In the genomic region with DNA sequence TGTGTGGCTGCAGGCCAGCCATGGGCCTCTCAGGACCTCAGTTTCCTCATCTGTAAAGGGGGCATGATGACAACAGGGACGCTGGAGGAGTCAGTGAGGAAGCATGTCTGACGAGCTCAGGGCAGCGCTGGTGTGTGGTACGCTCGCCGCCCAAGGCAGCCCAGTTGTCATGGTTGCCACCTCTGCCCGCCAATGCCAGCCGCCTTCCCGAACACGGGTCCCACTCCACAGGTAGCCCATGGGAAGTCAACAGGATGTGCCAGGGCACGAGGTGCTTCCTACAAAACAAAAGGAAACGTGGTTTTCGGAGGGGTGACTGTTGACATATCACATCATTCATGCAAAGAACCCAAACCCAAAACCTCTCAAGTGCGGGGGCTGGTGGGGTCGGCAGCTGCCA, we compare ENCODE assay signal across 2 cellular contexts.
TF ChIP-seq lines count a peak whose summit lies in the region.

No MANE protein-coding gene starts in this region.

TF ChIP-seq in HepG2, 621 proteins besides CTCF, POLR2A, EP300 and RAD21:
- TF ChIP-seq, protein P1, sequence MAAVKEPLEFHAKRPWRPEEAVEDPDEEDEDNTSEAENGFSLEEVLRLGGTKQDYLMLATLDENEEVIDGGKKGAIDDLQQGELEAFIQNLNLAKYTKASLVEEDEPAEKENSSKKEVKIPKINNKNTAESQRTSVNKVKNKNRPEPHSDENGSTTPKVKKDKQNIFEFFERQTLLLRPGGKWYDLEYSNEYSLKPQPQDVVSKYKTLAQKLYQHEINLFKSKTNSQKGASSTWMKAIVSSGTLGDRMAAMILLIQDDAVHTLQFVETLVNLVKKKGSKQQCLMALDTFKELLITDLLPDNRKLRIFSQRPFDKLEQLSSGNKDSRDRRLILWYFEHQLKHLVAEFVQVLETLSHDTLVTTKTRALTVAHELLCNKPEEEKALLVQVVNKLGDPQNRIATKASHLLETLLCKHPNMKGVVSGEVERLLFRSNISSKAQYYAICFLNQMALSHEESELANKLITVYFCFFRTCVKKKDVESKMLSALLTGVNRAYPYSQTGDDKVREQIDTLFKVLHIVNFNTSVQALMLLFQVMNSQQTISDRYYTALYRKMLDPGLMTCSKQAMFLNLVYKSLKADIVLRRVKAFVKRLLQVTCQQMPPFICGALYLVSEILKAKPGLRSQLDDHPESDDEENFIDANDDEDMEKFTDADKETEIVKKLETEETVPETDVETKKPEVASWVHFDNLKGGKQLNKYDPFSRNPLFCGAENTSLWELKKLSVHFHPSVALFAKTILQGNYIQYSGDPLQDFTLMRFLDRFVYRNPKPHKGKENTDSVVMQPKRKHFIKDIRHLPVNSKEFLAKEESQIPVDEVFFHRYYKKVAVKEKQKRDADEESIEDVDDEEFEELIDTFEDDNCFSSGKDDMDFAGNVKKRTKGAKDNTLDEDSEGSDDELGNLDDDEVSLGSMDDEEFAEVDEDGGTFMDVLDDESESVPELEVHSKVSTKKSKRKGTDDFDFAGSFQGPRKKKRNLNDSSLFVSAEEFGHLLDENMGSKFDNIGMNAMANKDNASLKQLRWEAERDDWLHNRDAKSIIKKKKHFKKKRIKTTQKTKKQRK (IDR thresholded peaks at IDR 0.05; ENCODE audit: low read length), result no peak
- TF ChIP-seq HNRNPL (IDR thresholded peaks at IDR 0.05; ENCODE audit: low read depth, low read length), result 0 out of 2 replicates have a peak, but pooled peaks have one; percentile 34
- TF ChIP-seq ZNF629 (CRISPR knock-in tag; conservative IDR thresholded peaks at IDR 0.05), result peak; percentile 57
- TF ChIP-seq AGO2 (optimal IDR thresholded peaks at IDR 0.05; ENCODE audit: low read depth, low read length), result peak; percentile 37

TF ChIP-seq in endothelial cell of umbilical vein, 7 proteins besides CTCF, POLR2A, EP300 and RAD21:
- TF ChIP-seq MAX (IDR thresholded peaks at IDR 0.05; ENCODE audit: insufficient read depth, insufficient read length) (no peak), GATA2 (IDR thresholded peaks at IDR 0.05; ENCODE audit: insufficient read depth, insufficient read length, low read depth, low read length) (no peak), POLR2AphosphoS5 (IDR thresholded peaks at IDR 0.05; ENCODE audit: insufficient read depth, low read depth, low read length) (no peak), MYC (IDR thresholded peaks at IDR 0.05; ENCODE audit: low read depth, low read length) (no peak), FOS (IDR thresholded peaks at IDR 0.05; ENCODE audit: borderline replicate concordance, insufficient read depth, low read length) (no peak), JUN (IDR thresholded peaks at IDR 0.05; ENCODE audit: borderline replicate concordance, insufficient read depth, insufficient read length, low read depth) (no peak), EZH2 (IDR thresholded peaks at IDR 0.05; ENCODE audit: borderline replicate concordance, low read depth, low read length, severe bottlenecking) (no peak)
TF ChIP-seq in endothelial cell of umbilical vein: peak in this region for 0.
